Comparison of ENCODE assay signal across 12 cellular contexts in the genomic region with DNA sequence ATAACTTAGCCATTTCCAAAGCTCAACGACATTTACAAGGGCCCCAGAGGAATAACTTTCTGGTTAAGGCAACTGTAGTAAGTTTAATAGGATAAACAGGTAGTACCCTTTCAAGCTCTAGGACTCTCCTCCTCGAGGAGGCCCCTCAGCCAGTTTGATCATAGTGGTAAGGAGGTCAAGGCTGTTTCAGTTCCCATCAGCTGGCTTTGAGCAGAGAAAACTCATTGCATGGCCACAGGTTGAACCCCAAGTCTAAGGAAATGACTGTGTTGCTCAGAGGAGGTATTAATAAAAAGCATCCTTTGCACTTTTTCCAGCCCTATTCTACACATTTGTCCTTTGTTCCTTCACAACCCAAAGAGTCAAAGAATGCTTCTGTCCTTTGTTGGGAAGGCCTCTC. TPM values are rescaled to one million over a fixed set of nuclear protein-coding genes. Genes with fewer than 3 reads are reported as not detected.
DNase-seq lines count a peak whose midpoint lies in the region; ATAC-seq lines count a peak whose summit lies in the region.
"Had no signal": no experiment of that assay in that cellular context is flagged by ENCODE, and none has a peak within 500 bp of the region (broad histone marks: within the 10 kb centered on the region; RNA-seq: fewer than 3 reads in every experiment).

No MANE protein-coding gene starts in this region.

- CTCF ChIA-PET in activated CD8-positive, alpha-beta memory T cell treated with anti-CD3 and anti-CD28 coated beads, Interleukin-2, amount 10 ng/mL, durations not matched to agents 7 days and 5 days (lab: Charles Lee): interaction anchor here (2.9 to 3.9 kb wide), 2 partner anchors 14 to 630 kb away, joined by 10 to 34 read pairs; no protein-coding TSS in a partner anchor

- peak overlapping the region; percentile 13 for H3K27ac Mint-ChIP-seq in activated CD8-positive, alpha-beta memory T cell treated with anti-CD3 and anti-CD28 coated beads, Interleukin-2, amount 10 ng/mL, durations not matched to agents 7 days and 5 days
- H3K27ac Mint-ChIP-seq in stimulated activated memory B cell treated with anti-CD40 and anti-IgM and Interleukin-4, amounts not matched to agents 10 μg/mL and 1 μg/mL and 100 μg/mL, for 72 hours: no peak overlapping the region

- peak; percentile 56 for ATAC-seq in activated CD8-positive, alpha-beta memory T cell treated with anti-CD3 and anti-CD28 coated beads, Interleukin-2, amount 10 ng/mL, durations not matched to agents 7 days and 5 days
- ATAC-seq in HG02571 (IDR thresholded peaks at IDR 0.05; ENCODE audit: unreplicated experiment): peak; percentile 55
- peak; percentile 49 for ATAC-seq in HG03196 (IDR thresholded peaks at IDR 0.05; ENCODE audit: unreplicated experiment)
- ATAC-seq in stimulated activated memory B cell treated with anti-CD40 and anti-IgM and Interleukin-4, amounts not matched to agents 10 μg/mL and 1 μg/mL and 100 μg/mL, for 72 hours: peak; percentile 65

- peaks cover 5% of the 10 kb centered on the region for H3K9me3 Mint-ChIP-seq in activated CD8-positive, alpha-beta memory T cell treated with anti-CD3 and anti-CD28 coated beads, Interleukin-2, amount 10 ng/mL, durations not matched to agents 7 days and 5 days (ENCODE audit: low read depth)
- peaks cover 12% of the 10 kb centered on the region for H3K9me3 Mint-ChIP-seq in stimulated activated memory B cell treated with anti-CD40 and anti-IgM and Interleukin-4, amounts not matched to agents 10 μg/mL and 1 μg/mL and 100 μg/mL, for 72 hours

- H3K27me3 Mint-ChIP-seq in activated CD8-positive, alpha-beta memory T cell treated with anti-CD3 and anti-CD28 coated beads, Interleukin-2, amount 10 ng/mL, durations not matched to agents 7 days and 5 days: peaks cover 4% of the 10 kb centered on the region
- peaks cover 46% of the 10 kb centered on the region for H3K27me3 Mint-ChIP-seq in stimulated activated memory B cell treated with anti-CD40 and anti-IgM and Interleukin-4, amounts not matched to agents 10 μg/mL and 1 μg/mL and 100 μg/mL, for 72 hours

- H3K4me3 Mint-ChIP-seq in activated CD8-positive, alpha-beta memory T cell treated with anti-CD3 and anti-CD28 coated beads, Interleukin-2, amount 10 ng/mL, durations not matched to agents 7 days and 5 days: no peak overlapping the region
- H3K4me3 Mint-ChIP-seq in stimulated activated memory B cell treated with anti-CD40 and anti-IgM and Interleukin-4, amounts not matched to agents 10 μg/mL and 1 μg/mL and 100 μg/mL, for 72 hours: no peak overlapping the region

- DNase-seq in activated CD8-positive, alpha-beta memory T cell treated with anti-CD3 and anti-CD28 coated beads, Interleukin-2, amount 10 ng/mL, durations not matched to agents 7 days and 5 days: peak; percentile 59
- DNase-seq in activated CD8-positive, alpha-beta memory T cell treated with anti-CD3 and anti-CD28 coated beads, Interleukin-2, amount 50 U/mL, for 4 hours: no peak
- DNase-seq in stimulated activated CD4-positive, alpha-beta T cell treated with anti-CD3 and anti-CD28 coated beads, Interleukin-2, amount 100 ng/mL, for 48 hours: no peak
- DNase-seq in SHP77 treated with DMSO at 0.1 percent for 48 hours (lab: John Stamatoyannopoulos, UW): no peak
- DNase-seq in OCI-M2 (lab: John Stamatoyannopoulos, UW; ENCODE audit: unreplicated experiment): no peak
- DNase-seq: activated naive CD4-positive, alpha-beta T cell treated with Interleukin-2 at 50 U/mL for 16 hours; foreskin fibroblast; NCI-H226; SHP77 had no signal

- peaks cover 8% of the 10 kb centered on the region for H3K36me3 Mint-ChIP-seq in activated CD8-positive, alpha-beta memory T cell treated with anti-CD3 and anti-CD28 coated beads, Interleukin-2, amount 10 ng/mL, durations not matched to agents 7 days and 5 days
- H3K36me3 Mint-ChIP-seq in stimulated activated memory B cell treated with anti-CD40 and anti-IgM and Interleukin-4, amounts not matched to agents 10 μg/mL and 1 μg/mL and 100 μg/mL, for 72 hours: no peaks in the 10 kb centered on the region

- H3K4me1 Mint-ChIP-seq in activated CD8-positive, alpha-beta memory T cell treated with anti-CD3 and anti-CD28 coated beads, Interleukin-2, amount 10 ng/mL, durations not matched to agents 7 days and 5 days: peaks cover 48% of the 10 kb centered on the region
- peaks cover 15% of the 10 kb centered on the region for H3K4me1 Mint-ChIP-seq in stimulated activated memory B cell treated with anti-CD40 and anti-IgM and Interleukin-4, amounts not matched to agents 10 μg/mL and 1 μg/mL and 100 μg/mL, for 72 hours

RNA-seq across cellular contexts. Expression of gene PRRC1, which starts 53.9 kb away (rescaled TPM):
- 10 to 100 TPM; 27.2 to 35.6 TPM for total RNA-seq in activated CD8-positive, alpha-beta memory T cell treated with anti-CD3 and anti-CD28 coated beads, Interleukin-2, amount 10 ng/mL, durations not matched to agents 7 days and 5 days
